In the genomic region with DNA sequence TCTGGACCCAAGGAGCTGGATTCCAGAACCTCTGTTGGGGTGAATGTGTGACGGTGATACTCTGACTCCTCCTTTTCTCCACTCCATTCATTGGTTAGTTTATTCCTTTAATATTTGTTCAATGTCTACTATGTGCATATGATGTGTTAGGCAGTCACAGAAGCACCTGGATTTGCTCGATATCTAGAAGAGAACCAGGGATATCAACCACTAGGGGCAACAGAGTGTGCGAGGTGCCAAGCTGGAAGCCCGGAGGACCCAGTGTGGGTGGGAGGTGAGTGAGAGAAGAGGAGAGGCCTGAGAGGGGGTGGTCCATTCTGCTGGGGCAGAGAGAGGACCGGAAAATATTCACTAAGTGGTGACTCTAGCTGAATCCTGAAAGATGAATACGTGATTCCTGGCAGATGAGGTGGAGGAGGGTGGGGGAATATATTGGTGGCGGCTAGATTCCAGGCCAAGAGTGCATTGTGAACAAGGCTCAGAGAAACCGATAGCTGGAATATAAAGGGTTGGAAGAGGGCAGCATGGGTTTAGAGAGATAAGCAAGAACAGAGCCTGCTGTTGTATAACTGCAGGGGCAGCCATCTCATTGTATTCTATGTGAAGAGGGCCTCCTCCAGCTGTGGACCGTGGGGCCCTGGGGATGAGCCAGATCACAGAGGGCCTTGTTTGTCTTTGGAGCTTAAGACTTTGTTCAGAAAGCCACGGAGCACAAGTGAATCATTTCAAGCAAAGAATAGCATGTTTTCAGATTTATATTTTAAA, we compare ENCODE assay signal across 1 cellular context.
TF ChIP-seq lines count a peak whose summit lies in the region.

No MANE protein-coding gene starts in this region.

TF ChIP-seq in HCT116, 20 proteins besides CTCF, POLR2A, EP300 and RAD21:
- TF ChIP-seq EGR1 (IDR thresholded peaks at IDR 0.05; ENCODE audit: low read depth) (no peak), ELF1 (IDR thresholded peaks at IDR 0.05; ENCODE audit: borderline replicate concordance, low read depth) (no peak), TCF7L2 (IDR thresholded peaks at IDR 0.05; ENCODE audit: borderline replicate concordance, extremely low read depth, insufficient read depth, insufficient read length) (no peak), ZNF274 (IDR thresholded peaks at IDR 0.05; ENCODE audit: low read depth, low read length) (no peak), POLR2AphosphoS5 (IDR thresholded peaks at IDR 0.05; ENCODE audit: low read depth, low read length) (no peak), CEBPB (IDR thresholded peaks at IDR 0.05; ENCODE audit: low read depth) (no peak), JUND (IDR thresholded peaks at IDR 0.05) (no peak)
- TF ChIP-seq, protein P1, sequence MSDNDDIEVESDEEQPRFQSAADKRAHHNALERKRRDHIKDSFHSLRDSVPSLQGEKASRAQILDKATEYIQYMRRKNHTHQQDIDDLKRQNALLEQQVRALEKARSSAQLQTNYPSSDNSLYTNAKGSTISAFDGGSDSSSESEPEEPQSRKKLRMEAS (IDR thresholded peaks at IDR 0.05), result no peak
- TF ChIP-seq, protein P2, sequence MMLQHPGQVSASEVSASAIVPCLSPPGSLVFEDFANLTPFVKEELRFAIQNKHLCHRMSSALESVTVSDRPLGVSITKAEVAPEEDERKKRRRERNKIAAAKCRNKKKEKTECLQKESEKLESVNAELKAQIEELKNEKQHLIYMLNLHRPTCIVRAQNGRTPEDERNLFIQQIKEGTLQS (IDR thresholded peaks at IDR 0.05), result no peak
- TF ChIP-seq, protein P3, sequence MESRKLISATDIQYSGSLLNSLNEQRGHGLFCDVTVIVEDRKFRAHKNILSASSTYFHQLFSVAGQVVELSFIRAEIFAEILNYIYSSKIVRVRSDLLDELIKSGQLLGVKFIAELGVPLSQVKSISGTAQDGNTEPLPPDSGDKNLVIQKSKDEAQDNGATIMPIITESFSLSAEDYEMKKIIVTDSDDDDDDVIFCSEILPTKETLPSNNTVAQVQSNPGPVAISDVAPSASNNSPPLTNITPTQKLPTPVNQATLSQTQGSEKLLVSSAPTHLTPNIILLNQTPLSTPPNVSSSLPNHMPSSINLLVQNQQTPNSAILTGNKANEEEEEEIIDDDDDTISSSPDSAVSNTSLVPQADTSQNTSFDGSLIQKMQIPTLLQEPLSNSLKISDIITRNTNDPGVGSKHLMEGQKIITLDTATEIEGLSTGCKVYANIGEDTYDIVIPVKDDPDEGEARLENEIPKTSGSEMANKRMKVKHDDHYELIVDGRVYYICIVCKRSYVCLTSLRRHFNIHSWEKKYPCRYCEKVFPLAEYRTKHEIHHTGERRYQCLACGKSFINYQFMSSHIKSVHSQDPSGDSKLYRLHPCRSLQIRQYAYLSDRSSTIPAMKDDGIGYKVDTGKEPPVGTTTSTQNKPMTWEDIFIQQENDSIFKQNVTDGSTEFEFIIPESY (IDR thresholded peaks at IDR 0.05; ENCODE audit: extremely low read depth, insufficient replicate concordance, low read length), result no peak
